Comparison of ENCODE assay signal across 22 cellular contexts in genomic region chr10:21002097-21002878, GRCh38.
DNase-seq lines count a peak whose midpoint lies in the region; ATAC-seq and TF ChIP-seq lines count a peak whose summit lies in the region.
"Had no signal": no experiment of that assay in that cellular context is flagged by ENCODE, and none has a peak within 500 bp of the region (broad histone marks: within the 10 kb centered on the region; RNA-seq: fewer than 3 reads in every experiment).

No MANE protein-coding gene starts in this region.

- no peak overlapping the region for H3K4me3 ChIP-seq in choroid plexus epithelial cell (ENCODE audit: low read depth, low read length)
- H3K4me3 ChIP-seq: heart right ventricle, ovary, Peyer's patch, spleen, transverse colon had no signal

- no peaks in the 10 kb centered on the region for H3K36me3 Mint-ChIP-seq in stimulated activated naive CD8-positive, alpha-beta T cell treated with anti-CD3 and anti-CD28 coated beads, Interleukin-15, Interleukin-2, amounts not matched to agents 100 ng/mL and 50 ng/mL, for 24 hours (ENCODE audit: low read depth)
- H3K36me3 Mint-ChIP-seq in activated naive CD4-positive, alpha-beta T cell treated with anti-CD3 and anti-CD28 coated beads for 36 hours (ENCODE audit: low read depth): no peaks in the 10 kb centered on the region
- H3K36me3 Mint-ChIP-seq: activated naive CD4-positive, alpha-beta T cell treated with anti-CD3 and anti-CD28 coated beads, Interleukin-2, amount 50 U/mL, for 72 hours; CD4-positive, CD25-positive, alpha-beta regulatory T cell; stimulated activated memory B cell treated with anti-CD40 and anti-IgM and Interleukin-4, amounts not matched to agents 10 μg/mL and 1 μg/mL and 100 μg/mL, for 72 hours had no signal

- H3K27me3 Mint-ChIP-seq in stimulated activated naive CD8-positive, alpha-beta T cell treated with anti-CD3 and anti-CD28 coated beads, Interleukin-15, Interleukin-2, amounts not matched to agents 100 ng/mL and 50 ng/mL, for 24 hours: no peaks in the 10 kb centered on the region
- H3K27me3 Mint-ChIP-seq in stimulated activated naive CD8-positive, alpha-beta T cell treated with anti-CD3 and anti-CD28 coated beads, Interleukin-15, amount 100 ng/mL, for 72 hours: peaks cover 7% of the 10 kb centered on the region
- peaks cover under 1% of the 10 kb centered on the region for H3K27me3 Mint-ChIP-seq in activated naive CD4-positive, alpha-beta T cell treated with anti-CD3 and anti-CD28 coated beads for 36 hours (ENCODE audit: low read depth)
- H3K27me3 Mint-ChIP-seq: CD4-positive, CD25-positive, alpha-beta regulatory T cell had no signal

- no peak for ATAC-seq in stimulated activated naive CD8-positive, alpha-beta T cell treated with anti-CD3 and anti-CD28 coated beads, Interleukin-15, amount 100 ng/mL, for 72 hours
- peak; percentile 45 for ATAC-seq in left colon
- no peak for ATAC-seq in left ventricle myocardium superior
- ATAC-seq: stimulated activated memory B cell treated with anti-CD40 and anti-IgM and Interleukin-4, amounts not matched to agents 10 μg/mL and 1 μg/mL and 100 μg/mL, for 72 hours had no signal

- no peaks in the 10 kb centered on the region for H3K9me3 Mint-ChIP-seq in stimulated activated naive CD8-positive, alpha-beta T cell treated with anti-CD3 and anti-CD28 coated beads, Interleukin-15, Interleukin-2, amounts not matched to agents 100 ng/mL and 50 ng/mL, for 24 hours
- H3K9me3 Mint-ChIP-seq in stimulated activated naive CD8-positive, alpha-beta T cell treated with anti-CD3 and anti-CD28 coated beads, Interleukin-15, amount 100 ng/mL, for 72 hours: peaks cover 0 to 5% of the 10 kb centered on the region in 2 donors
- H3K9me3 Mint-ChIP-seq in activated naive CD4-positive, alpha-beta T cell treated with anti-CD3 and anti-CD28 coated beads for 36 hours: no peaks in the 10 kb centered on the region
- H3K9me3 Mint-ChIP-seq: stimulated activated memory B cell treated with anti-CD40 and anti-IgM and Interleukin-4, amounts not matched to agents 10 μg/mL and 1 μg/mL and 100 μg/mL, for 72 hours had no signal

- TF ChIP-seq CTCF in choroid plexus epithelial cell (conservative IDR thresholded peaks at IDR 0.05; ENCODE audit: low read depth, low read length): no peak

- CTCF ChIA-PET in activated naive CD4-positive, alpha-beta T cell treated with anti-CD3 and anti-CD28 coated beads for 36 hours (lab: Charles Lee): no interaction called here

- no peak for DNase-seq in stimulated activated naive CD8-positive, alpha-beta T cell treated with anti-CD3 and anti-CD28 coated beads, Interleukin-15, amount 100 ng/mL, for 72 hours
- DNase-seq in choroid plexus epithelial cell (ENCODE audit: low read depth): peak; percentile 95
- no peak for DNase-seq in left colon
- no peak for DNase-seq in SW 1271 (lab: John Stamatoyannopoulos, UW)
- no peak for DNase-seq in activated naive CD4-positive, alpha-beta T cell treated with anti-CD3 and anti-CD28 coated beads for 36 hours
- no peak for DNase-seq in activated effector memory CD4-positive, alpha-beta T cell treated with anti-CD3 and anti-CD28 coated beads, Interleukin-2, amount 50 U/mL, for 16 hours
- no peak for DNase-seq in left ventricle myocardium superior
- DNase-seq: activated T-cell treated with anti-CD3 and anti-CD28 coated beads, Interleukin-2, amount 50 U/mL, for 1 hour; CD4-positive, CD25-positive, alpha-beta regulatory T cell; cerebellar nuclear complex; DMS79; heart right ventricle; kidney; MM.1S; NCI-H2081; ovary; Peyer's patch; spleen; transverse colon had no signal

- no peak overlapping the region for H3K4me3 Mint-ChIP-seq in stimulated activated naive CD8-positive, alpha-beta T cell treated with anti-CD3 and anti-CD28 coated beads, Interleukin-15, Interleukin-2, amounts not matched to agents 100 ng/mL and 50 ng/mL, for 24 hours
- no peak overlapping the region for H3K4me3 Mint-ChIP-seq in stimulated activated naive CD8-positive, alpha-beta T cell treated with anti-CD3 and anti-CD28 coated beads, Interleukin-15, amount 100 ng/mL, for 72 hours
- H3K4me3 Mint-ChIP-seq in activated naive CD4-positive, alpha-beta T cell treated with anti-CD3 and anti-CD28 coated beads for 36 hours: no peak overlapping the region
- H3K4me3 Mint-ChIP-seq: stimulated activated memory B cell treated with anti-CD40 and anti-IgM and Interleukin-4, amounts not matched to agents 10 μg/mL and 1 μg/mL and 100 μg/mL, for 72 hours had no signal

- peak overlapping the region; percentile 46 for H3K27ac Mint-ChIP-seq in stimulated activated naive CD8-positive, alpha-beta T cell treated with anti-CD3 and anti-CD28 coated beads, Interleukin-15, Interleukin-2, amounts not matched to agents 100 ng/mL and 50 ng/mL, for 24 hours
- no peak overlapping the region for H3K27ac Mint-ChIP-seq in stimulated activated naive CD8-positive, alpha-beta T cell treated with anti-CD3 and anti-CD28 coated beads, Interleukin-15, amount 100 ng/mL, for 72 hours
- no peak overlapping the region for H3K27ac Mint-ChIP-seq in activated naive CD4-positive, alpha-beta T cell treated with anti-CD3 and anti-CD28 coated beads for 36 hours
- H3K27ac Mint-ChIP-seq: activated naive CD4-positive, alpha-beta T cell treated with anti-CD3 and anti-CD28 coated beads, Interleukin-2, amount 50 U/mL, for 72 hours; stimulated activated memory B cell treated with anti-CD40 and anti-IgM and Interleukin-4, amounts not matched to agents 10 μg/mL and 1 μg/mL and 100 μg/mL, for 72 hours had no signal

- peaks cover 5% of the 10 kb centered on the region for H3K4me1 Mint-ChIP-seq in stimulated activated naive CD8-positive, alpha-beta T cell treated with anti-CD3 and anti-CD28 coated beads, Interleukin-15, Interleukin-2, amounts not matched to agents 100 ng/mL and 50 ng/mL, for 24 hours (ENCODE audit: low read depth)
- H3K4me1 Mint-ChIP-seq in stimulated activated naive CD8-positive, alpha-beta T cell treated with anti-CD3 and anti-CD28 coated beads, Interleukin-15, amount 100 ng/mL, for 72 hours: no peaks in the 10 kb centered on the region
- no peaks in the 10 kb centered on the region for H3K4me1 Mint-ChIP-seq in activated naive CD4-positive, alpha-beta T cell treated with anti-CD3 and anti-CD28 coated beads for 36 hours (ENCODE audit: low read depth)
- H3K4me1 Mint-ChIP-seq: stimulated activated memory B cell treated with anti-CD40 and anti-IgM and Interleukin-4, amounts not matched to agents 10 μg/mL and 1 μg/mL and 100 μg/mL, for 72 hours had no signal

- intact Hi-C loops in left colon (cut with DNase I, micrococcal nuclease) (no loop called here), left ventricle myocardium superior (cut with micrococcal nuclease) (no loop called here)
- intact Hi-C loops in activated naive CD4-positive, alpha-beta T cell treated with anti-CD3 and anti-CD28 coated beads for 36 hours (cut with micrococcal nuclease): no loop called here
